Comparison of ENCODE assay signal across 1 cellular context in genomic region chrX:70046978-70047377, GRCh38.
TF ChIP-seq lines count a peak whose summit lies in the region.

No MANE protein-coding gene starts in this region.

TF ChIP-seq in A549, 52 proteins besides CTCF, POLR2A, EP300 and RAD21 (continued from another document):
- no peak for TF ChIP-seq CHD4 (IDR thresholded peaks at IDR 0.05; ENCODE audit: borderline replicate concordance)
- TF ChIP-seq TFCP2L1 (CRISPR knock-in tag; IDR thresholded peaks at IDR 0.05), result no peak
- TF ChIP-seq ZSCAN20 (CRISPR knock-in tag; IDR thresholded peaks at IDR 0.05), result no peak
- no peak for TF ChIP-seq CBX8 (IDR thresholded peaks at IDR 0.05)
- no peak for TF ChIP-seq CHD2 (IDR thresholded peaks at IDR 0.05; ENCODE audit: low read length, partially characterized antibody)
- no peak for TF ChIP-seq EHF (CRISPR knock-in tag; IDR thresholded peaks at IDR 0.05)
